ENCODE assay signal across 20 cellular contexts in genomic region chr3:128402998-128403397, GRCh38.
"Had no signal": no experiment of that assay in that cellular context is flagged by ENCODE, and none has a peak within 500 bp of the region (broad histone marks: within the 10 kb centered on the region; RNA-seq: fewer than 3 reads in every experiment).

No MANE protein-coding gene starts in this region.

- DNase-seq: activated CD8-positive, alpha-beta memory T cell treated with anti-CD3 and anti-CD28 coated beads, Interleukin-2, amount 50 U/mL, for 4 hours; activated T-cell treated with anti-CD3 and anti-CD28 coated beads, Interleukin-2, amount 50 U/mL, for 24 hours; aorta; brain microvascular endothelial cell; effector memory CD4-positive, alpha-beta T cell; foreskin keratinocyte; kidney; left lung; natural killer cell; stimulated activated CD4-positive, alpha-beta T cell treated with anti-CD3 and anti-CD28 coated beads, Interleukin-2, amount 100 ng/mL, for 48 hours; stimulated activated CD8-positive, alpha-beta memory T cell treated with anti-CD3 and anti-CD28 coated beads, Interleukin-4, amount 100 ng/mL, for 48 hours; stimulated activated naive B cell treated with anti-CD40 and anti-IgM and Interleukin-4, amounts not matched to agents 10 μg/mL and 1 μg/mL and 100 μg/mL, for 72 hours; T-helper 9 cell; testis had no signal

- H3K4me3 ChIP-seq: left lung, lung, prostate gland, testis had no signal

- H3K4me1 ChIP-seq: foreskin keratinocyte, left lung, testis had no signal

- H3K9me3 ChIP-seq: left lung, prostate gland, testis had no signal

- H3K27ac Mint-ChIP-seq: activated naive CD4-positive, alpha-beta T cell treated with anti-CD3 and anti-CD28 coated beads, Interleukin-2, amount 50 U/mL, for 72 hours; activated T-cell treated with anti-CD3 and anti-CD28 coated beads, Interleukin-2, amount 50 U/mL, for 24 hours; activated T-helper 17 cell treated with anti-CD3 and anti-CD28 coated beads, Interleukin-2, amount 50 U/mL, for 72 hours; natural killer cell; stimulated activated naive B cell treated with anti-CD40 and anti-IgM and Interleukin-4, amounts not matched to agents 10 μg/mL and 1 μg/mL and 100 μg/mL, for 72 hours; WTC11 had no signal

- H3K27ac ChIP-seq: brain microvascular endothelial cell, foreskin keratinocyte, left lung, testis had no signal

- H3K36me3 Mint-ChIP-seq: activated naive CD4-positive, alpha-beta T cell treated with anti-CD3 and anti-CD28 coated beads, Interleukin-2, amount 50 U/mL, for 72 hours; natural killer cell; WTC11 had no signal

- H3K27me3 Mint-ChIP-seq: activated T-cell treated with anti-CD3 and anti-CD28 coated beads, Interleukin-2, amount 50 U/mL, for 24 hours; activated T-helper 17 cell treated with anti-CD3 and anti-CD28 coated beads, Interleukin-2, amount 50 U/mL, for 72 hours; central memory CD8-positive, alpha-beta T cell; stimulated activated naive B cell treated with anti-CD40 and anti-IgM and Interleukin-4, amounts not matched to agents 10 μg/mL and 1 μg/mL and 100 μg/mL, for 72 hours had no signal

- H3K4me1 Mint-ChIP-seq: activated T-helper 17 cell treated with anti-CD3 and anti-CD28 coated beads, Interleukin-2, amount 50 U/mL, for 72 hours; stimulated activated naive B cell treated with anti-CD40 and anti-IgM and Interleukin-4, amounts not matched to agents 10 μg/mL and 1 μg/mL and 100 μg/mL, for 72 hours had no signal

- H3K36me3 ChIP-seq: brain microvascular endothelial cell, left lung, prostate gland had no signal

- H3K27me3 ChIP-seq: brain microvascular endothelial cell, foreskin keratinocyte, left lung, testis had no signal

- H3K9me3 Mint-ChIP-seq: activated naive CD4-positive, alpha-beta T cell treated with anti-CD3 and anti-CD28 coated beads, Interleukin-2, amount 50 U/mL, for 72 hours; activated T-cell treated with anti-CD3 and anti-CD28 coated beads, Interleukin-2, amount 50 U/mL, for 24 hours; activated T-helper 17 cell treated with anti-CD3 and anti-CD28 coated beads, Interleukin-2, amount 50 U/mL, for 72 hours; central memory CD8-positive, alpha-beta T cell; natural killer cell; stimulated activated naive B cell treated with anti-CD40 and anti-IgM and Interleukin-4, amounts not matched to agents 10 μg/mL and 1 μg/mL and 100 μg/mL, for 72 hours; WTC11 had no signal

- ATAC-seq: activated naive CD4-positive, alpha-beta T cell treated with anti-CD3 and anti-CD28 coated beads, Interleukin-2, amount 50 U/mL, for 72 hours; activated T-helper 17 cell treated with anti-CD3 and anti-CD28 coated beads, Interleukin-2, amount 50 U/mL, for 72 hours; foreskin keratinocyte; left lung; natural killer cell; stimulated activated naive B cell treated with anti-CD40 and anti-IgM and Interleukin-4, amounts not matched to agents 10 μg/mL and 1 μg/mL and 100 μg/mL, for 72 hours; WTC11 had no signal

- H3K4me3 Mint-ChIP-seq: activated T-cell treated with anti-CD3 and anti-CD28 coated beads, Interleukin-2, amount 50 U/mL, for 24 hours; activated T-helper 17 cell treated with anti-CD3 and anti-CD28 coated beads, Interleukin-2, amount 50 U/mL, for 72 hours; central memory CD8-positive, alpha-beta T cell; natural killer cell; stimulated activated naive B cell treated with anti-CD40 and anti-IgM and Interleukin-4, amounts not matched to agents 10 μg/mL and 1 μg/mL and 100 μg/mL, for 72 hours; WTC11 had no signal
